8 cellular contexts compared by ENCODE assay signal in the genomic region with DNA sequence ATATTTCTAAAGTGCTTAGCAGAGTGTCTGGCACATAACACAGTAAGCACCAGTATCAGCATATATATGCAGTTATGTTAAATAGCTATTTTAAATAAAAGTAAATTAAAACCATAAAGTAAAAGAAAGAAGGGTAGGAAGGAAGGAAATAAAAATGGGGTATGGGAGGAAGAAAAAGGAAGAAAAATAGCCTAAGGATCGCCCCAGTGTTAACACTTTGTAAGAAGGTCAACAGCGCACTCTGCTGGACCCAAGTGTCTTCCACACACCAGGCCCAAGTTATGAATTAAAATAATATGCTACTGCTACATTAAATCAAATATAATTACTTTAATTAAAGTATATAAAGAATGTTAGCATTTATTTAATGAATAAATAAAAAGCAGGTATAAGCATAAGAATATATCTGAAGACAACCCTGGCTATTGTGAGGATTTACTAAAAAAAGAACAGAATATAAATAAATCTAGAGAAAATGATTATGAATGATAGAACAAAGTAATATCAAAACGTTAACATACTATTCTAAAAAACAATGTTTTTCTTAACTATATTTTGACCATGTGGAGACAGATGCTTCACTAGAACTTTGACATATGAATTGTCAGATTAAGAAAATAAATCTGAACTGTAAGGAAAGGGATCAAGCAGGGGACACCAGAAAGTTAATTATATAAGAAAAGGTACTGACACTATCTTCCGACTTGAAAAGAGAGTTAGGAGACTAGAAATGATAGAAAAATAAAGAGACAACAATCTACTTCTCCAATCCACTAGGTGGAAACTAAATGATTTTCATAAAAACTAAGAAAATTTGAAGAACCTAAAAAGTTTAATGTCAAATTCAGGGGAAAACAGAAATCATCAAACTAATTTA. TPM values are rescaled to one million over a fixed set of nuclear protein-coding genes. Genes with fewer than 3 reads are reported as not detected.
DNase-seq lines count a peak whose midpoint lies in the region; ATAC-seq and TF ChIP-seq lines count a peak whose summit lies in the region.

No MANE protein-coding gene starts in this region.

- intact Hi-C loops in esophagus muscularis mucosa (cut with DNase I) = loop anchor here (5.0 kb wide), 1 partner anchor 420 kb away; no protein-coding TSS in a partner anchor

- no peak overlapping the region for H3K27ac ChIP-seq in CD4-positive, CD25-positive, alpha-beta regulatory T cell (ENCODE audit: insufficient read depth, low read length, poor library complexity, severe bottlenecking)
- no peak overlapping the region for H3K27ac ChIP-seq in esophagus muscularis mucosa (replicated peaks in 1 of 4)

- H3K4me1 Mint-ChIP-seq in CD4-positive, CD25-positive, alpha-beta regulatory T cell = no peaks in the 10 kb centered on the region
- H3K4me1 Mint-ChIP-seq in neural crest cell (peaks cover 9% of the 10 kb centered on the region), type B pancreatic cell (ENCODE audit: unreplicated experiment) (peaks cover 5% of the 10 kb centered on the region)

- no peaks in the 10 kb centered on the region for H3K4me1 ChIP-seq in CD4-positive, CD25-positive, alpha-beta regulatory T cell (ENCODE audit: control insufficient read depth, insufficient read depth, low read length, poor library complexity, severe bottlenecking)
- peaks cover 17% of the 10 kb centered on the region for H3K4me1 ChIP-seq in HAP-1
- no peaks in the 10 kb centered on the region for H3K4me1 ChIP-seq in esophagus muscularis mucosa

- TF ChIP-seq POLR2A in esophagus muscularis mucosa (IDR thresholded peaks at IDR 0.05; ENCODE audit: low read depth) = no peak

- H3K4me3 ChIP-seq in CD4-positive, CD25-positive, alpha-beta regulatory T cell (ENCODE audit: low read depth, low read length) = no peak overlapping the region
- H3K4me3 ChIP-seq in HAP-1 = no peak overlapping the region
- H3K4me3 ChIP-seq in esophagus muscularis mucosa = no peak overlapping the region

- TF ChIP-seq CTCF in esophagus muscularis mucosa (IDR thresholded peaks at IDR 0.05) = peak; percentile 48 to 65 (median 48)
- TF ChIP-seq CTCF in neural crest cell (conservative IDR thresholded peaks at IDR 0.05) = peak; percentile 90
- TF ChIP-seq CTCF in type B pancreatic cell (conservative IDR thresholded peaks at IDR 0.05) = peak; percentile 93

- H3K36me3 ChIP-seq in CD4-positive, CD25-positive, alpha-beta regulatory T cell (ENCODE audit: control insufficient read depth, insufficient read depth, low read length) = no peaks in the 10 kb centered on the region
- H3K36me3 ChIP-seq in HAP-1 (replicated peaks) (peaks cover 5% of the 10 kb centered on the region), esophagus muscularis mucosa (no peaks in the 10 kb centered on the region)

- no peak overlapping the region for H3K4me3 Mint-ChIP-seq in CD4-positive, CD25-positive, alpha-beta regulatory T cell
- H3K4me3 Mint-ChIP-seq in neural crest cell (no peak overlapping the region), type B pancreatic cell (no peak overlapping the region)

- no peaks in the 10 kb centered on the region for H3K27me3 ChIP-seq in CD4-positive, CD25-positive, alpha-beta regulatory T cell (ENCODE audit: control insufficient read depth, insufficient read depth, low read length)
- H3K27me3 ChIP-seq in HAP-1 (ENCODE audit: low read depth) (no peaks in the 10 kb centered on the region), esophagus muscularis mucosa (no peaks in the 10 kb centered on the region)

- H3K27me3 Mint-ChIP-seq in CD4-positive, CD25-positive, alpha-beta regulatory T cell = peaks cover 4% of the 10 kb centered on the region
- H3K27me3 Mint-ChIP-seq in neural crest cell (ENCODE audit: low read depth) (no peaks in the 10 kb centered on the region), type B pancreatic cell (no peaks in the 10 kb centered on the region)

- peak in 1 of 2 donors; percentile 39 for ATAC-seq in CD4-positive, CD25-positive, alpha-beta regulatory T cell (ENCODE audit: low read depth in 2 of 2)
- no peak for ATAC-seq in GM18873 (IDR thresholded peaks at IDR 0.05; ENCODE audit: low FRiP score, unreplicated experiment)

- H3K36me3 Mint-ChIP-seq in CD4-positive, CD25-positive, alpha-beta regulatory T cell = no peaks in the 10 kb centered on the region
- H3K36me3 Mint-ChIP-seq in neural crest cell (ENCODE audit: low read depth) (peaks cover 4% of the 10 kb centered on the region), type B pancreatic cell (peaks cover 4% of the 10 kb centered on the region)

- no peak for TF ChIP-seq EP300 in esophagus muscularis mucosa (IDR thresholded peaks at IDR 0.05)

- in situ Hi-C loops in HAP-1 (cut with MboI; ENCODE audit: low sequenced_read_pairs) = loop anchor here (5.0 kb wide), 2 partner anchors 200 to 420 kb away; no protein-coding TSS in a partner anchor

- DNase-seq in CD4-positive, CD25-positive, alpha-beta regulatory T cell = peak; percentile 36 to 72 (median 50)
- DNase-seq in HAP-1 (ENCODE audit: low spot score in 2 of 2) = peak; percentile 50 to 78
- peak; percentile 65 for DNase-seq in NCI-H510A treated with DMSO at 0.1 percent for 48 hours (lab: John Stamatoyannopoulos, UW)
- peak; percentile 6 to 16 for DNase-seq in activated CD8-positive, alpha-beta memory T cell treated with anti-CD3 and anti-CD28 coated beads for 1 hour (ENCODE audit: extremely low read depth in 1 of 2, low read depth in 1 of 2)
- DNase-seq in esophagus muscularis mucosa (ENCODE audit: extremely low spot score) = no peak
- peak; percentile 50 for DNase-seq in neural crest cell (ENCODE audit: low read depth, low spot score)
- no peak for DNase-seq in type B pancreatic cell (ENCODE audit: extremely low spot score, unreplicated experiment)

- no peak overlapping the region for H3K27ac Mint-ChIP-seq in CD4-positive, CD25-positive, alpha-beta regulatory T cell
- no peak overlapping the region for H3K27ac Mint-ChIP-seq in neural crest cell (ENCODE audit: unreplicated experiment)
- H3K27ac Mint-ChIP-seq in type B pancreatic cell = no peak overlapping the region

- WGBS in esophagus muscularis mucosa = 48% methylated on average over 4 of the region's 4 CpGs

- peaks cover 0 to 2% (median 0%) of the 10 kb centered on the region in 7 donors for H3K9me3 Mint-ChIP-seq in CD4-positive, CD25-positive, alpha-beta regulatory T cell
- H3K9me3 Mint-ChIP-seq in neural crest cell (no peaks in the 10 kb centered on the region), type B pancreatic cell (no peaks in the 10 kb centered on the region)

- H3K9me3 ChIP-seq in CD4-positive, CD25-positive, alpha-beta regulatory T cell (ENCODE audit: control insufficient read depth in 2 of 2, low read length in 2 of 2) = no peaks in the 10 kb centered on the region
- H3K9me3 ChIP-seq in HAP-1 (no peaks in the 10 kb centered on the region), esophagus muscularis mucosa (no peaks in the 10 kb centered on the region)

RNA-seq across cellular contexts. Expression of a gene that starts 25.9 kb away (rescaled TPM):
- 3.0 TPM for total RNA-seq in CD4-positive, CD25-positive, alpha-beta regulatory T cell
- polyA plus RNA-seq in CD4-positive, CD25-positive, alpha-beta regulatory T cell = 1 to 10 TPM in 3 of 4 donors, under 1 TPM in 1; 0.71 to 2.4 (median 1.2) TPM
- total RNA-seq in esophagus muscularis mucosa = under 1 TPM; 0.13 to 0.42 (median 0.31) TPM
- total RNA-seq in neural crest cell = 29.1 and 31.4 TPM in 2 replicates
- 9.5 and 18.9 TPM in 2 replicates for total RNA-seq in type B pancreatic cell (ENCODE audit: low replicate concordance)

Comparison
In these comparisons a context has a peak if more than half of its experiments do, and no peak if none do; other contexts are left out.
1. DNase-seq: peak in CD4-positive, CD25-positive, alpha-beta regulatory T cell (3 of 3), HAP-1 (2 of 2), NCI-H510A treated with DMSO at 0.1 percent for 48 hours (single experiment), activated CD8-positive, alpha-beta memory T cell treated with anti-CD3 and anti-CD28 coated beads for 1 hour (2 of 2) and neural crest cell (single experiment); none in esophagus muscularis mucosa (single experiment) and type B pancreatic cell (single experiment).
2. Peak in every context shown above with its lines, with median percentiles within 50 percentile points of each other: CTCF ChIP-seq.